Comparison of ENCODE assay signal across 21 cellular contexts in genomic region chr4:72430050-72430449, GRCh38.
A peak's percentile ranks its signal among the peaks of the same experiment; 100 is the strongest.
DNase-seq lines count a peak whose midpoint lies in the region; ATAC-seq, FAIRE-seq and TF ChIP-seq lines count a peak whose summit lies in the region.
"Had no signal": no experiment of that assay in that cellular context is flagged by ENCODE, and none has a peak within 500 bp of the region (broad histone marks: within the 10 kb centered on the region; RNA-seq: fewer than 3 reads in every experiment).

No MANE protein-coding gene starts in this region.

- in situ Hi-C loops in GM23248 (cut with MboI) = no loop called here

- H3K9ac ChIP-seq in GM23248 (no peak overlapping the region), fibroblast of lung (ENCODE audit: insufficient read depth, low read length) (no peak overlapping the region)

- no peak for TF ChIP-seq CTCF in fibroblast of lung (conservative IDR thresholded peaks at IDR 0.05 in 1 of 2, IDR thresholded peaks at IDR 0.05 in 1 of 2; ENCODE audit: low read depth in 1 of 2, low read length in 2 of 2)

- H3K27me3 ChIP-seq in GM23248 (replicated peaks; ENCODE audit: insufficient read depth) (no peaks in the 10 kb centered on the region), fibroblast of lung (ENCODE audit: control insufficient read depth, insufficient read depth, low read length) (no peaks in the 10 kb centered on the region)
- H3K27me3 ChIP-seq: testis had no signal

- no peak overlapping the region for H3K4me3 Mint-ChIP-seq in activated T-cell treated with anti-CD3 and anti-CD28 coated beads, Interleukin-2, amount 50 U/mL, for 4 hours
- H3K4me3 Mint-ChIP-seq: activated naive CD4-positive, alpha-beta T cell treated with anti-CD3 and anti-CD28 coated beads for 36 hours; effector memory CD8-positive, alpha-beta T cell had no signal

- H4K20me1 ChIP-seq in GM23248 (ENCODE audit: insufficient read depth) (no peaks in the 10 kb centered on the region), fibroblast of lung (ENCODE audit: control insufficient read depth, extremely low read depth, insufficient read depth, low read length) (no peaks in the 10 kb centered on the region)

- H3K79me2 ChIP-seq in GM23248 (ENCODE audit: insufficient read depth) = no peaks in the 10 kb centered on the region
- H3K79me2 ChIP-seq in fibroblast of lung (ENCODE audit: control insufficient read depth, insufficient read depth, low read length) = no peaks in the 10 kb centered on the region

- H3K4me1 Mint-ChIP-seq in activated T-cell treated with anti-CD3 and anti-CD28 coated beads, Interleukin-2, amount 50 U/mL, for 4 hours (ENCODE audit: low read depth) = no peaks in the 10 kb centered on the region

- DNase-seq in GM23248 (peak; percentile 50), RCC 7860 (ENCODE audit: low spot score) (peak; percentile 64), fibroblast of lung (ENCODE audit: low read depth in 2 of 2) (peak; percentile 5 to 43), renal cortical epithelial cell (ENCODE audit: low read depth) (peak; percentile 77), NCI-H1048 (lab: John Stamatoyannopoulos, UW) (no peak), SIG-M5 (lab: John Stamatoyannopoulos, UW) (no peak)
- no peak for DNase-seq in activated T-cell treated with anti-CD3 and anti-CD28 coated beads, Interleukin-2, amount 50 U/mL, for 4 hours
- DNase-seq: activated CD4-positive, alpha-beta T cell treated with anti-CD3 and anti-CD28 coated beads for 1 hour; activated naive CD4-positive, alpha-beta T cell treated with anti-CD3 and anti-CD28 coated beads for 36 hours; effector memory CD8-positive, alpha-beta T cell; MM.1S; NCI-H2029 treated with DMSO at 0.1 percent for 48 hours; NCI-H82; occipital lobe; stimulated activated CD4-positive, alpha-beta T cell treated with anti-CD3 and anti-CD28 coated beads, Interleukin-4, amount 100 ng/mL, for 1 hour; stimulated activated CD8-positive, alpha-beta memory T cell treated with anti-CD3 and anti-CD28 coated beads, Interleukin-4, amount 100 ng/mL, for 48 hours; testis had no signal

- H3K36me3 ChIP-seq in GM23248 (ENCODE audit: low read depth) = no peaks in the 10 kb centered on the region
- no peaks in the 10 kb centered on the region for H3K36me3 ChIP-seq in fibroblast of lung (ENCODE audit: control insufficient read depth, insufficient read depth, low read length)

- H3K9me2 ChIP-seq in GM23248 (ENCODE audit: insufficient read depth) = no peaks in the 10 kb centered on the region

- no peaks in the 10 kb centered on the region; the same call in 1 of the 2 replicates for H3K4me1 ChIP-seq in GM23248 (ENCODE audit: insufficient read depth)
- H3K4me1 ChIP-seq in fibroblast of lung (ENCODE audit: control insufficient read depth, extremely low read depth, insufficient read depth, low read length) = no peaks in the 10 kb centered on the region

- no peaks in the 10 kb centered on the region for H3K9me3 Mint-ChIP-seq in activated T-cell treated with anti-CD3 and anti-CD28 coated beads, Interleukin-2, amount 50 U/mL, for 4 hours
- H3K9me3 Mint-ChIP-seq: activated naive CD4-positive, alpha-beta T cell treated with anti-CD3 and anti-CD28 coated beads for 36 hours had no signal

- H3K9me3 ChIP-seq in GM23248 (ENCODE audit: low read depth) = no peaks in the 10 kb centered on the region
- H3K9me3 ChIP-seq in fibroblast of lung (ENCODE audit: control insufficient read depth, insufficient read depth, low read depth, low read length) = no peaks in the 10 kb centered on the region
- H3K9me3 ChIP-seq: testis had no signal

- H2AFZ ChIP-seq in GM23248 = peak overlapping the region; percentile 37; the same call in 1 of the 2 replicates
- H2AFZ ChIP-seq in fibroblast of lung (ENCODE audit: low read length) = no peak overlapping the region

- no peaks in the 10 kb centered on the region for H3K36me3 Mint-ChIP-seq in activated T-cell treated with anti-CD3 and anti-CD28 coated beads, Interleukin-2, amount 50 U/mL, for 4 hours (ENCODE audit: insufficient read depth)

- no peaks in the 10 kb centered on the region for H3F3A ChIP-seq in GM23248 (ENCODE audit: insufficient read depth)

- peak overlapping the region; percentile 25 for H3K4me2 ChIP-seq in GM23248 (ENCODE audit: unreplicated experiment)
- H3K4me2 ChIP-seq in fibroblast of lung (ENCODE audit: extremely low read depth, insufficient read depth, low read length) = no peak overlapping the region

- no peak overlapping the region for H3K27ac ChIP-seq in GM23248
- no peak overlapping the region for H3K27ac ChIP-seq in fibroblast of lung (ENCODE audit: insufficient read depth, low read length)
- H3K27ac ChIP-seq: C4-2B, testis had no signal

- no peak for ATAC-seq in activated T-cell treated with anti-CD3 and anti-CD28 coated beads, Interleukin-2, amount 50 U/mL, for 4 hours
- ATAC-seq: effector memory CD8-positive, alpha-beta T cell; Right ventricle myocardium inferior; sciatic nerve had no signal

- H3K27me3 Mint-ChIP-seq in activated T-cell treated with anti-CD3 and anti-CD28 coated beads, Interleukin-2, amount 50 U/mL, for 4 hours (ENCODE audit: low read depth) = no peaks in the 10 kb centered on the region
- H3K27me3 Mint-ChIP-seq: effector memory CD8-positive, alpha-beta T cell had no signal

- peak; percentile 92 for FAIRE-seq in RCC 7860 (lab: Jason Lieb, UNC)
- FAIRE-seq: islet of Langerhans had no signal

- H3K4me3 ChIP-seq in GM23248 = no peak overlapping the region
- H3K4me3 ChIP-seq in fibroblast of lung (replicated peaks in 1 of 4; ENCODE audit: control extremely low read depth in 1 of 4, insufficient read depth in 1 of 4, low read depth in 3 of 4, low read length in 4 of 4) = no peak overlapping the region
- H3K4me3 ChIP-seq: testis had no signal

Comparison
In these comparisons a context has a peak if more than half of its experiments do, and no peak if none do; other contexts are left out.
1. DNase-seq: peak in GM23248 (single experiment), RCC 7860 (single experiment), fibroblast of lung (2 of 2) and renal cortical epithelial cell (single experiment); none in NCI-H1048 (single experiment), activated T-cell treated with anti-CD3 and anti-CD28 coated beads, Interleukin-2, amount 50 U/mL, for 4 hours (single experiment) and SIG-M5 (single experiment).